Comparison of ENCODE assay signal across 15 cellular contexts in genomic region chr6:90454835-90455427, GRCh38.
DNase-seq lines count a peak whose midpoint lies in the region; ATAC-seq and TF ChIP-seq lines count a peak whose summit lies in the region.
"Had no signal": no experiment of that assay in that cellular context is flagged by ENCODE, and none has a peak within 500 bp of the region (broad histone marks: within the 10 kb centered on the region; RNA-seq: fewer than 3 reads in every experiment).

No MANE protein-coding gene starts in this region.

- ATAC-seq in HG02588 (IDR thresholded peaks at IDR 0.05; ENCODE audit: unreplicated experiment) (no peak), HG03442 (IDR thresholded peaks at IDR 0.05; ENCODE audit: unreplicated experiment) (no peak), GM19023 (IDR thresholded peaks at IDR 0.05; ENCODE audit: unreplicated experiment) (no peak)
- ATAC-seq: Right ventricle myocardium inferior had no signal

- H3K4me3 ChIP-seq in mammary epithelial cell (replicated peaks in 1 of 3; ENCODE audit: insufficient read depth in 1 of 3, low read depth in 2 of 3, low read length in 3 of 3) = no peak overlapping the region
- no peak overlapping the region for H3K4me3 ChIP-seq in breast epithelium
- no peak overlapping the region for H3K4me3 ChIP-seq in fibroblast of mammary gland (ENCODE audit: control insufficient read depth, low read depth, low read length)

- no peaks in the 10 kb centered on the region for H4K20me1 ChIP-seq in mammary epithelial cell (ENCODE audit: insufficient read depth, low read length)

- CTCF ChIA-PET in mammary epithelial cell (lab: Charles Lee; ENCODE audit: low non-redundant PET) = no interaction called here
- CTCF ChIA-PET in RWPE1 (lab: Yijun Ruan, JAX) = interaction anchor here (0.7 kb wide), 1 partner anchor 24 kb away, joined by 3 read pairs; no protein-coding TSS in a partner anchor

- H3K4me1 ChIP-seq in mammary epithelial cell (ENCODE audit: insufficient read depth, low read length) (no peaks in the 10 kb centered on the region), breast epithelium (no peaks in the 10 kb centered on the region)

- no peak for TF ChIP-seq POLR2A in breast epithelium (IDR thresholded peaks at IDR 0.05)

- peak; percentile 52 for DNase-seq in mammary epithelial cell
- DNase-seq in breast epithelium (ENCODE audit: low spot score in 2 of 2) = no peak
- DNase-seq in RWPE1 (ENCODE audit: low spot score) = peak; percentile 34
- DNase-seq in fibroblast of mammary gland (ENCODE audit: low read depth) = peak; percentile 10
- DNase-seq: ACHN, AML-193, KBM-7, NCI-H1436, NCI-H2029, NCI-H510A, NCI-H774 had no signal

- no TSS peak for BruUV-seq in mammary epithelial cell (replicated peaks; lab: Mats Ljungman, UMichigan)

- in situ Hi-C loops in mammary epithelial cell (cut with MboI; ENCODE audit: low sequenced_read_pairs in 2 of 2) = no loop called here

- H3K4me2 ChIP-seq in mammary epithelial cell (ENCODE audit: insufficient read depth, low read depth, low read length) = no peak overlapping the region

- intact Hi-C loops in mammary epithelial cell (cut with micrococcal nuclease) = no loop called here
- intact Hi-C loops in breast epithelium (cut with DNase I; ENCODE audit: low total_unique reads) = no loop called here

- H3K36me3 ChIP-seq in mammary epithelial cell (ENCODE audit: insufficient read depth, low read length) (no peaks in the 10 kb centered on the region), breast epithelium (no peaks in the 10 kb centered on the region)

- dilution Hi-C loops in mammary epithelial cell (cut with HindIII; ENCODE audit: low sequenced_read_pairs) = no loop called here

- TF ChIP-seq CTCF in mammary epithelial cell (conservative IDR thresholded peaks at IDR 0.05 in 1 of 2, IDR thresholded peaks at IDR 0.05 in 1 of 2; ENCODE audit: extremely low read depth in 1 of 2, insufficient read depth in 1 of 2, low read depth in 1 of 2, low read length in 2 of 2) = no peak
- no peak for TF ChIP-seq CTCF in breast epithelium (IDR thresholded peaks at IDR 0.05)
- TF ChIP-seq CTCF in RWPE1 (conservative IDR thresholded peaks at IDR 0.05; ENCODE audit: low read depth) = no peak
- TF ChIP-seq CTCF in fibroblast of mammary gland (conservative IDR thresholded peaks at IDR 0.05; ENCODE audit: control insufficient read depth, insufficient read depth, low read depth, low read length) = no peak

- WGBS in mammary epithelial cell (ENCODE audit: low coverage, missing lambda C conversion rate) = 76% methylated on average over 7 of the region's 7 CpGs

- H3K27me3 ChIP-seq in mammary epithelial cell (ENCODE audit: insufficient read depth, low read length) = no peaks in the 10 kb centered on the region
- H3K27me3 ChIP-seq in breast epithelium = no peaks in the 10 kb centered on the region

- H3K79me2 ChIP-seq in mammary epithelial cell (ENCODE audit: insufficient read depth, low read length) = no peaks in the 10 kb centered on the region

- H3K9me3 ChIP-seq in mammary epithelial cell (replicated peaks; ENCODE audit: insufficient read depth, low read length) (no peaks in the 10 kb centered on the region), breast epithelium (no peaks in the 10 kb centered on the region)

- no peak overlapping the region for H2AFZ ChIP-seq in mammary epithelial cell (ENCODE audit: low read depth, low read length)

- POLR2A ChIA-PET in RWPE1 (lab: Yijun Ruan, JAX; ENCODE audit: low non-redundant PET) = no interaction called here

- no peak overlapping the region for H3K27ac ChIP-seq in mammary epithelial cell (ENCODE audit: insufficient read depth, low read depth, low read length)
- no peak overlapping the region for H3K27ac ChIP-seq in breast epithelium
- H3K27ac ChIP-seq in RWPE1 = no peak overlapping the region

- H3K9ac ChIP-seq in mammary epithelial cell (ENCODE audit: insufficient read depth, low read length) = no peak overlapping the region

Comparison
In these comparisons a context has a peak if more than half of its experiments do, and no peak if none do; other contexts are left out.
1. DNase-seq: peak in mammary epithelial cell (single experiment), RWPE1 (single experiment) and fibroblast of mammary gland (single experiment); none in breast epithelium (0 of 2).